In the genomic region with DNA sequence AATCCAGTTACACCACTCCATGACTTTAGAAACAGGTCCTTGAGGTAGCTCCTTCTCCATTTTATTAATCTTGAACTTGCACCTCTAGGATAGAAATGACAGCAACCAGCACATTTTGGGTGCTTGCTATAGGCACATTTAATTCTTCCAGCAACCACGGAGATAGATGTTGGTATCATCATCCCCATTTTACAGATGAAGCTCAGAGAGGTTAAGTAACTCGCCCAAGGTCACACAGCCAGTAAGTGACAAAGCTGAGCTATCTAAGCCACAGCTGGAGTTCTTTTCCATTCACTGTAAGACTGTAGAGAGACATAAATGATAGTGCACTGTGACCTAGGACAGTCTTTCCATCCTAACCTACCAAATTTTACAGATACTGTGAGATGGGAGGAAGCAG, we compare ENCODE assay signal across 25 cellular contexts.
"Had no signal": no experiment of that assay in that cellular context is flagged by ENCODE, and none has a peak within 500 bp of the region (broad histone marks: within the 10 kb centered on the region; RNA-seq: fewer than 3 reads in every experiment).

No MANE protein-coding gene starts in this region.

- H2AFZ ChIP-seq: hepatocyte had no signal

- DNase-seq: colonic mucosa; cortex of kidney; dermis blood vessel endothelial cell; dorsolateral prefrontal cortex; effector CD4-positive, alpha-beta T cell; effector CD8-positive, alpha-beta T cell; effector memory CD4-positive, alpha-beta T cell; effector memory CD8-positive, alpha-beta T cell; erythroblast; esophagus squamous epithelium; foreskin keratinocyte; foreskin melanocyte; gastrocnemius medialis; head of caudate nucleus; heart left ventricle; heart right ventricle had no signal

- H3K4me2 ChIP-seq: hepatocyte had no signal

- H3K27me3 ChIP-seq: colonic mucosa, esophagus squamous epithelium, foreskin keratinocyte, gastrocnemius medialis, heart left ventricle, hepatocyte had no signal

- H3K4me1 ChIP-seq: colonic mucosa, esophagus muscularis mucosa, esophagus squamous epithelium, foreskin keratinocyte, gastrocnemius medialis, gastroesophageal sphincter, heart left ventricle, heart right ventricle had no signal

- FAIRE-seq: endometrium, endothelial cell of umbilical vein, frontal cortex had no signal

- H3K27ac ChIP-seq: colonic mucosa, coronary artery, dorsolateral prefrontal cortex, epithelial cell of prostate, esophagus muscularis mucosa, esophagus squamous epithelium, foreskin keratinocyte, gastrocnemius medialis, gastroesophageal sphincter, heart left ventricle, heart right ventricle, hepatocyte had no signal

- H3K9me3 ChIP-seq: colonic mucosa, gastrocnemius medialis had no signal

- H3K79me2 ChIP-seq: hepatocyte had no signal

- H3K4me3 ChIP-seq: colonic mucosa, coronary artery, dorsolateral prefrontal cortex, esophagus muscularis mucosa, esophagus squamous epithelium, gastrocnemius medialis, gastroesophageal sphincter, heart left ventricle, heart right ventricle, hepatocyte had no signal

- H3K36me3 ChIP-seq: colonic mucosa, esophagus muscularis mucosa, esophagus squamous epithelium, gastrocnemius medialis, gastroesophageal sphincter, heart left ventricle, heart right ventricle had no signal

- ATAC-seq: effector memory CD8-positive, alpha-beta T cell; esophagus mucosa; foreskin keratinocyte; gastrocnemius medialis; gastroesophageal sphincter; heart left ventricle; heart right ventricle had no signal
